ENCODE assay signal across 18 cellular contexts in the genomic region with DNA sequence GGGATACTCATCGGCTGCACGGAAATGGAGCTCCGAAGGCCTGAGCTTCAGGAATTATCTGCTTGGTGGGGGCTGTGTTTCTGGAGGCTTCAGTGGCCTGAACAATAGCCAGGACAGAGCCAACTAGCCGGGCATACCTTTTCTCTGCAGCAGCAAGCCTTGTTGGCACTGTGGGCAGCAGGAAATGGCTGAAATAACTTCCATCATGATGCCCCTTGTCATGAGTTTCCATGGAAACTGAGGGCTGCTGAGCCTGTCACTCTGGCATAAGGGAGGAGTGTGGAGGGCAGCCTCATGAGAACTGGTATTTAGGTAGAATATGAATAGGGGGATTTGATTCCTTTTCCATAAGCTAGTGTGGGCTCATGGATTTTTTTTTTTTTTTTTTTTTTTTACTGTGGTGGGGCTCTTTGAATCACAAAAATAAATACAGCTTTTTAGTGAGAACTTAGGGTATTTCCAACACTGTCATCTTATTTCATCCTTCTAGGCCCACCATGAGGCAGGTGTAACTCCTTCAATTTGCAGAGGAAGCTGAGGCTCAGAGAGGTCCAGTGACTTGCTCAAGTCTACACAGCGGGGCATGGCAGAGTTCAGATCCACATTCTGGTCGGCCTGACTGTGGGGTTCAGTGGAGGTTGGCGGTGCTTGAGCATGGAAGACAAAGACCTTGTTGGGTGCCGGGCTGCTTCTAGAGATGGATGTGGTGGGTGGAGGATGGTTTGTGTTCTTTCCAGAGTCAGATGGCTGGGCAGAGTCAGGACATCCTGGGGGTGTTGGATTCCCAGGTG. TPM values are rescaled to one million over a fixed set of nuclear protein-coding genes. Genes with fewer than 3 reads are reported as not detected.
A peak's percentile ranks its signal among the peaks of the same experiment; 100 is the strongest.
DNase-seq lines count a peak whose midpoint lies in the region; ATAC-seq and TF ChIP-seq lines count a peak whose summit lies in the region.
"Had no signal": no experiment of that assay in that cellular context is flagged by ENCODE, and none has a peak within 500 bp of the region (broad histone marks: within the 10 kb centered on the region; RNA-seq: fewer than 3 reads in every experiment).

No MANE protein-coding gene starts in this region.

- no peak overlapping the region for H3K4me3 Mint-ChIP-seq in CD8-positive, alpha-beta T cell
- H3K4me3 Mint-ChIP-seq in H9 (no peak overlapping the region), activated B cell treated with CpG ODN at 0.5 μM for 24 hours (peak overlapping the region; percentile 66), progenitor cell of endocrine pancreas (ENCODE audit: low read depth) (no peak overlapping the region)
- H3K4me3 Mint-ChIP-seq in natural killer cell treated with Interleukin-12 subunit alpha and Interleukin-12 subunit beta and Interleukin-15 and Interleukin-18, amount 100 ng/mL, for 72 hours = peak overlapping the region; percentile 82
- H3K4me3 Mint-ChIP-seq: activated CD4-positive, alpha-beta memory T cell treated with anti-CD3 and anti-CD28 coated beads, Interleukin-2, amount 10 ng/mL, durations not matched to agents 7 days and 5 days; activated naive CD8-positive, alpha-beta T cell; T-helper 1 cell treated with Interleukin-12 subunit alpha and Interleukin-12 subunit beta and Interleukin-4 antibody, amounts not matched to agents 30 μg/mL and 1 μg/mL, for 36 hours had no signal

- H4K91ac ChIP-seq in H9 (ENCODE audit: insufficient read length, low read depth, low read length) = no peak overlapping the region

- no peak overlapping the region for H4K8ac ChIP-seq in H9 (replicated peaks; ENCODE audit: insufficient read length, low read depth, low read length)

- H3K56ac ChIP-seq in H9 (ENCODE audit: insufficient read length, low read depth, low read length) = no peak overlapping the region

- H3K27me3 Mint-ChIP-seq in CD8-positive, alpha-beta T cell (ENCODE audit: low read depth) = no peaks in the 10 kb centered on the region
- no peaks in the 10 kb centered on the region; the same call in 1 of the 2 replicates for H3K27me3 Mint-ChIP-seq in H9 (ENCODE audit: low read depth)
- no peaks in the 10 kb centered on the region for H3K27me3 Mint-ChIP-seq in activated B cell treated with CpG ODN at 0.5 μM for 24 hours
- no peaks in the 10 kb centered on the region for H3K27me3 Mint-ChIP-seq in natural killer cell treated with Interleukin-12 subunit alpha and Interleukin-12 subunit beta and Interleukin-15 and Interleukin-18, amount 100 ng/mL, for 72 hours
- H3K27me3 Mint-ChIP-seq in progenitor cell of endocrine pancreas = peaks cover 3% of the 10 kb centered on the region
- H3K27me3 Mint-ChIP-seq: activated CD4-positive, alpha-beta memory T cell treated with anti-CD3 and anti-CD28 coated beads, Interleukin-2, amount 10 ng/mL, durations not matched to agents 7 days and 5 days had no signal

- H3K23me2 ChIP-seq in H9 (ENCODE audit: insufficient read length, low read depth, low read length, poor library complexity, severe bottlenecking) = no peaks in the 10 kb centered on the region

- H2BK15ac ChIP-seq in H9 (ENCODE audit: low read depth, low read length) = 0 out of 2 replicates have a peak overlapping the region, but pooled peaks have one; percentile 78

- no peak for DNase-seq in CD8-positive, alpha-beta T cell
- no peak for DNase-seq in H9
- DNase-seq in activated B cell treated with CpG ODN at 0.5 μM for 24 hours = no peak
- no peak for DNase-seq in natural killer cell treated with Interleukin-12 subunit alpha and Interleukin-12 subunit beta and Interleukin-15 and Interleukin-18, amount 100 ng/mL, for 72 hours (ENCODE audit: low spot score)
- no peak for DNase-seq in activated naive CD4-positive, alpha-beta T cell (lab: John Stamatoyannopoulos, UW)
- no peak for DNase-seq in progenitor cell of endocrine pancreas (ENCODE audit: low spot score, unreplicated experiment)
- DNase-seq in EL = no peak
- DNase-seq in cortex of kidney (lab: John Stamatoyannopoulos, UW) = no peak
- DNase-seq: activated CD4-positive, alpha-beta memory T cell treated with anti-CD3 and anti-CD28 coated beads, Interleukin-2, amount 10 ng/mL, durations not matched to agents 7 days and 5 days; brain microvascular endothelial cell; NCI-H1930; NCI-H510A; Right ventricle myocardium superior had no signal

- H2BK12ac ChIP-seq in H9 (ENCODE audit: insufficient read length, low read depth, low read length) = peak overlapping the region; percentile 25

- H3K36me3 Mint-ChIP-seq in CD8-positive, alpha-beta T cell = no peaks in the 10 kb centered on the region
- H3K36me3 Mint-ChIP-seq in H9 (ENCODE audit: insufficient read depth in 1 of 3, low read depth in 3 of 3) (no peaks in the 10 kb centered on the region), activated B cell treated with CpG ODN at 0.5 μM for 24 hours (ENCODE audit: low read depth) (peaks cover 22% of the 10 kb centered on the region), progenitor cell of endocrine pancreas (ENCODE audit: insufficient read depth) (no peaks in the 10 kb centered on the region)
- H3K36me3 Mint-ChIP-seq in natural killer cell treated with Interleukin-12 subunit alpha and Interleukin-12 subunit beta and Interleukin-15 and Interleukin-18, amount 100 ng/mL, for 72 hours = no peaks in the 10 kb centered on the region
- H3K36me3 Mint-ChIP-seq: activated naive CD8-positive, alpha-beta T cell had no signal

- no peaks in the 10 kb centered on the region for H3K9me3 ChIP-seq in CD8-positive, alpha-beta T cell (ENCODE audit: low read length)
- no peaks in the 10 kb centered on the region for H3K9me3 ChIP-seq in H9 (ENCODE audit: control insufficient read depth, low read depth, low read length)
- H3K9me3 ChIP-seq: right atrium auricular region had no signal

- no peak overlapping the region for H4K5ac ChIP-seq in H9 (ENCODE audit: insufficient read length, low read depth, low read length)

- no peaks in the 10 kb centered on the region for H3K79me2 ChIP-seq in H9 (ENCODE audit: insufficient read depth, low read length)

- H3K4me3 ChIP-seq in CD8-positive, alpha-beta T cell (ENCODE audit: low read depth, low read length) = no peak overlapping the region
- H3K4me3 ChIP-seq: right atrium auricular region, stomach had no signal

- H3K4me2 ChIP-seq in H9 (ENCODE audit: insufficient read depth, insufficient read length, low read length) = no peak overlapping the region

- H3K36me3 ChIP-seq in CD8-positive, alpha-beta T cell (ENCODE audit: insufficient read depth, low read length) = no peaks in the 10 kb centered on the region
- H3K36me3 ChIP-seq: brain microvascular endothelial cell, right atrium auricular region, stomach had no signal

- peaks cover 7% of the 10 kb centered on the region for H3K4me1 ChIP-seq in CD8-positive, alpha-beta T cell (ENCODE audit: insufficient read depth, low read length)
- H3K4me1 ChIP-seq in H9 (ENCODE audit: insufficient read depth, low read length) = peaks cover 9% of the 10 kb centered on the region; the same call in 1 of the 2 replicates

- no peak overlapping the region for H2AK5ac ChIP-seq in H9 (ENCODE audit: insufficient read length, low read length)

- H2BK120ac ChIP-seq in H9 (ENCODE audit: low read depth, low read length, poor library complexity, severe bottlenecking) = no peak overlapping the region

- no peak for ATAC-seq in CD8-positive, alpha-beta T cell
- ATAC-seq in activated B cell treated with CpG ODN at 0.5 μM for 24 hours (ENCODE audit: low read depth) = no peak
- ATAC-seq in natural killer cell treated with Interleukin-12 subunit alpha and Interleukin-12 subunit beta and Interleukin-15 and Interleukin-18, amount 100 ng/mL, for 72 hours = no peak

- peaks cover 30% of the 10 kb centered on the region for H3K4me1 Mint-ChIP-seq in CD8-positive, alpha-beta T cell (ENCODE audit: low read depth)
- peaks cover 39 to 50% of the 10 kb centered on the region in 2 experiments for H3K4me1 Mint-ChIP-seq in H9
- H3K4me1 Mint-ChIP-seq in activated B cell treated with CpG ODN at 0.5 μM for 24 hours = peaks cover 98% of the 10 kb centered on the region
- H3K4me1 Mint-ChIP-seq in natural killer cell treated with Interleukin-12 subunit alpha and Interleukin-12 subunit beta and Interleukin-15 and Interleukin-18, amount 100 ng/mL, for 72 hours (ENCODE audit: low read depth in 2 of 2) = peaks cover 63 to 65% of the 10 kb centered on the region in 2 donors
- peaks cover 1% of the 10 kb centered on the region for H3K4me1 Mint-ChIP-seq in progenitor cell of endocrine pancreas (ENCODE audit: low read depth)

- H2AFZ ChIP-seq in H9 (ENCODE audit: low read length) = no peak overlapping the region

- intact Hi-C loops in CD8-positive, alpha-beta T cell (cut with DNase I, micrococcal nuclease) = no loop called here
- intact Hi-C loops in activated B cell treated with CpG ODN at 0.5 μM for 24 hours (cut with micrococcal nuclease) = no loop called here

- TF ChIP-seq CTCF in CD8-positive, alpha-beta T cell (IDR thresholded peaks at IDR 0.05) = no peak
- TF ChIP-seq CTCF in H9 (conservative IDR thresholded peaks at IDR 0.05) = no peak
- TF ChIP-seq CTCF in activated B cell treated with CpG ODN at 0.5 μM for 24 hours (IDR thresholded peaks at IDR 0.05) = no peak
- TF ChIP-seq CTCF in progenitor cell of endocrine pancreas (IDR thresholded peaks at IDR 0.05; ENCODE audit: unreplicated experiment) = no peak

- CTCF ChIA-PET in CD8-positive, alpha-beta T cell (lab: Charles Lee) = no interaction called here
- CTCF ChIA-PET in activated B cell treated with CpG ODN at 0.5 μM for 24 hours (lab: Charles Lee) = interaction anchor here (0.8 to 3.1 kb wide), 10 partner anchors 9 to 80 kb away, joined by 3 to 13 read pairs (median 4); no protein-coding TSS in a partner anchor

- H4K20me1 ChIP-seq in H9 (ENCODE audit: control insufficient read depth, insufficient read depth, insufficient read length) = no peaks in the 10 kb centered on the region

- no peaks in the 10 kb centered on the region for H3K27me3 ChIP-seq in CD8-positive, alpha-beta T cell (ENCODE audit: insufficient read depth, low read length)
- H3K27me3 ChIP-seq in H9 (ENCODE audit: insufficient read depth, low read length) = no peaks in the 10 kb centered on the region
- H3K27me3 ChIP-seq: brain microvascular endothelial cell, right atrium auricular region, stomach had no signal

- no peak overlapping the region for H2BK20ac ChIP-seq in H9 (ENCODE audit: low read depth, low read length, poor library complexity, severe bottlenecking)

- no peak overlapping the region for H3K4ac ChIP-seq in H9 (ENCODE audit: low read depth, low read length)

- H3K27ac Mint-ChIP-seq in CD8-positive, alpha-beta T cell = no peak overlapping the region
- H3K27ac Mint-ChIP-seq in H9 (no peak overlapping the region; a peak in 2 of 7 replicates), activated B cell treated with CpG ODN at 0.5 μM for 24 hours (peak overlapping the region; percentile 96), progenitor cell of endocrine pancreas (no peak overlapping the region)
- H3K27ac Mint-ChIP-seq in natural killer cell treated with Interleukin-12 subunit alpha and Interleukin-12 subunit beta and Interleukin-15 and Interleukin-18, amount 100 ng/mL, for 72 hours = peak overlapping the region; percentile 86 to 93
- H3K27ac Mint-ChIP-seq: activated CD4-positive, alpha-beta memory T cell treated with anti-CD3 and anti-CD28 coated beads, Interleukin-2, amount 10 ng/mL, durations not matched to agents 7 days and 5 days; activated naive CD8-positive, alpha-beta T cell had no signal

- no peak overlapping the region for H2BK5ac ChIP-seq in H9 (ENCODE audit: insufficient read length, low read length)

- no peak overlapping the region for H3K9ac ChIP-seq in H9 (ENCODE audit: extremely low read depth, insufficient read length, low read length)

- no peak overlapping the region for H3K23ac ChIP-seq in H9 (ENCODE audit: insufficient read length, low read depth, low read length)

- peak overlapping the region; percentile 60 for H3K27ac ChIP-seq in CD8-positive, alpha-beta T cell (ENCODE audit: low read depth, low read length)
- no peak overlapping the region for H3K27ac ChIP-seq in H9 (ENCODE audit: insufficient read length, low read depth, low read length)
- H3K27ac ChIP-seq: brain microvascular endothelial cell, right atrium auricular region, VCaP had no signal

- no peak overlapping the region for H3T11ph ChIP-seq in H9 (ENCODE audit: low read length)

- no peak overlapping the region for H3K18ac ChIP-seq in H9 (ENCODE audit: insufficient read length, low read depth, low read length)

- POLR2A ChIA-PET in CD8-positive, alpha-beta T cell (lab: Charles Lee) = interaction anchor here (0.6 to 1.4 kb wide), 2 partner anchors 20 to 23 kb away, joined by 3 read pairs; no protein-coding TSS in a partner anchor
- POLR2A ChIA-PET in activated B cell treated with CpG ODN at 0.5 μM for 24 hours (lab: Charles Lee) = interaction anchor here (0.6 to 7.7 kb wide), 20 partner anchors 8 to 89 kb away, joined by 3 to 194 read pairs (median 8); partner anchors contain the start of gene PLCG2

- no CpG with 5 or more reads among the region's 8 CpGs for WGBS in H9 (ENCODE audit: extremely low coverage, insufficient read length, low lambda C conversion rate)

- H3K14ac ChIP-seq in H9 (ENCODE audit: insufficient read depth, low read length) = no peak overlapping the region

- no peaks in the 10 kb centered on the region for H3K79me1 ChIP-seq in H9 (ENCODE audit: insufficient read depth, low read depth, low read length, poor library complexity, severe bottlenecking)

- H3K9me3 Mint-ChIP-seq in CD8-positive, alpha-beta T cell = no peaks in the 10 kb centered on the region
- no peaks in the 10 kb centered on the region for H3K9me3 Mint-ChIP-seq in H9
- no peaks in the 10 kb centered on the region for H3K9me3 Mint-ChIP-seq in activated B cell treated with CpG ODN at 0.5 μM for 24 hours
- no peaks in the 10 kb centered on the region for H3K9me3 Mint-ChIP-seq in natural killer cell treated with Interleukin-12 subunit alpha and Interleukin-12 subunit beta and Interleukin-15 and Interleukin-18, amount 100 ng/mL, for 72 hours
- H3K9me3 Mint-ChIP-seq in progenitor cell of endocrine pancreas (ENCODE audit: low read depth) = no peaks in the 10 kb centered on the region
- H3K9me3 Mint-ChIP-seq: activated CD4-positive, alpha-beta memory T cell treated with anti-CD3 and anti-CD28 coated beads, Interleukin-2, amount 10 ng/mL, durations not matched to agents 7 days and 5 days had no signal

RNA-seq across cellular contexts. Expression of gene PLCG2, which starts 39.6 kb away (rescaled TPM):
- 10 to 100 TPM in 1 of 2 experiments, 1 to 10 TPM in 1; 7.6 to 10.2 TPM for total RNA-seq in CD8-positive, alpha-beta T cell
- 5.4 and 6.0 TPM in 2 replicates for total RNA-seq in H9 (2021)
- total RNA-seq in activated B cell treated with CpG ODN at 0.5 μM for 24 hours = 449 and 525 TPM in 2 replicates
- total RNA-seq in natural killer cell treated with Interleukin-12 subunit alpha and Interleukin-12 subunit beta and Interleukin-15 and Interleukin-18, amount 100 ng/mL, for 72 hours = 100 to 1,000 TPM in 1 of 2 donors, 10 to 100 TPM in 1; 73.4 to 101 TPM
- 9.1 and 10.3 TPM in 2 replicates for total RNA-seq in progenitor cell of endocrine pancreas

Comparison
In these comparisons a context has a peak if more than half of its experiments do, and no peak if none do; other contexts are left out.
1. H3K27ac Mint-ChIP-seq: peak in activated B cell treated with CpG ODN at 0.5 μM for 24 hours (single experiment) and natural killer cell treated with Interleukin-12 subunit alpha and Interleukin-12 subunit beta and Interleukin-15 and Interleukin-18, amount 100 ng/mL, for 72 hours (2 of 2); none in CD8-positive, alpha-beta T cell (single experiment), H9 (0 of 3) and progenitor cell of endocrine pancreas (single experiment).
2. H3K4me3 Mint-ChIP-seq: peak in activated B cell treated with CpG ODN at 0.5 μM for 24 hours (single experiment) and natural killer cell treated with Interleukin-12 subunit alpha and Interleukin-12 subunit beta and Interleukin-15 and Interleukin-18, amount 100 ng/mL, for 72 hours (single experiment); none in CD8-positive, alpha-beta T cell (single experiment), H9 (0 of 2) and progenitor cell of endocrine pancreas (single experiment).